ENCODE assay signal across 8 cellular contexts in the genomic region with DNA sequence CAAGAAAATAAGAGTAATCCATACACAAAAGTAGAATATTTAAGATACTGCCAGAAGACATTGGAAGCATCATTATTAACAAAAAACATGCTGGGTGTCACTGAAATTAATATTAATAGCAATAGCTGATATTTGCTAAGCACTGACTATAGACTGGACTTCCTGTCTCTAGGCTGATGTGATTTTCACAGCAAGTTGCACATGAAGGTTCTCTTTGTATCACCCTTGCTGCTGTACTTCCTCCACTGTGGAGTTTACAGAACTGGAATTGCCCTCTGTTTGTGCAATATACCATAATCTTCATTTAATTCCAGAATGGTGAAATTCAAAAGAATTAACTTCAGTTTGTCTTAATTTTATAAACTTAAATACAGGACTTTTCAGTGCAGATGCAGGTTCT.
"Had no signal": no experiment of that assay in that cellular context is flagged by ENCODE, and none has a peak within 500 bp of the region (broad histone marks: within the 10 kb centered on the region; RNA-seq: fewer than 3 reads in every experiment).

No MANE protein-coding gene starts in this region.

- H3K27ac ChIP-seq: GM23248, HL-60 had no signal

- DNase-seq: GM23248, GOT3, H7, HFFc6 had no signal

- H3K36me3 ChIP-seq: HAP-1 had no signal

- FAIRE-seq: HepG2 had no signal

- H2AFZ ChIP-seq: GM23248 had no signal

- ATAC-seq: HCT116, HepG2 had no signal

- H3K9ac ChIP-seq: GM23248 had no signal

- H3K4me1 ChIP-seq: HAP-1 had no signal

- H3K9me3 ChIP-seq: HAP-1 had no signal

- H3K4me3 ChIP-seq: GM23248, HAP-1 had no signal
